ENCODE assay signal across 19 cellular contexts in genomic region chr18:78480531-78481054, GRCh38.
A peak's percentile ranks its signal among the peaks of the same experiment; 100 is the strongest.
DNase-seq lines count a peak whose midpoint lies in the region; ATAC-seq and TF ChIP-seq lines count a peak whose summit lies in the region.
"Had no signal": no experiment of that assay in that cellular context is flagged by ENCODE, and none has a peak within 500 bp of the region (broad histone marks: within the 10 kb centered on the region; RNA-seq: fewer than 3 reads in every experiment).

No MANE protein-coding gene starts in this region.

- H2AFZ ChIP-seq in hepatocyte = no peak overlapping the region

- no peak for TF ChIP-seq POLR2A in transverse colon (IDR thresholded peaks at IDR 0.05)

- H3K36me3 Mint-ChIP-seq in osteocyte (ENCODE audit: unreplicated experiment) (no peaks in the 10 kb centered on the region), glutamatergic neuron (ENCODE audit: unreplicated experiment) (no peaks in the 10 kb centered on the region)
- H3K36me3 Mint-ChIP-seq: CD8-positive, alpha-beta T cell had no signal

- H3K4me1 Mint-ChIP-seq in osteocyte (ENCODE audit: unreplicated experiment) = no peaks in the 10 kb centered on the region
- H3K4me1 Mint-ChIP-seq in glutamatergic neuron (ENCODE audit: low read depth, unreplicated experiment) = no peaks in the 10 kb centered on the region
- H3K4me1 Mint-ChIP-seq: B cell had no signal

- WGBS in hepatocyte (ENCODE audit: low lambda C conversion rate, missing lambda C conversion rate) = 92% methylated on average over 23 of the region's 23 CpGs
- 89 to 92% methylated on average over 23 of the region's 23 CpGs for WGBS in lung, 2 donors
- 88% methylated on average over 23 of the region's 23 CpGs; no CpG with 5 or more reads in 1 of the 2 donors for WGBS in transverse colon (ENCODE audit: low coverage in 1 of 2), 2 donors

- H3K27ac ChIP-seq in WERI-Rb-1 = no peak overlapping the region
- no peak overlapping the region for H3K27ac ChIP-seq in hepatocyte
- no peak overlapping the region for H3K27ac ChIP-seq in lung (ENCODE audit: low read depth in 1 of 2, low read length in 1 of 2)
- H3K27ac ChIP-seq in transverse colon = no peak overlapping the region
- H3K27ac ChIP-seq: 22Rv1; A549; BLaER1 treated with 17β-estradiol and CSF1 and Interleukin-3, amounts not matched to agents 10 nM and 100 nM; C4-2B had no signal

- H3K4me3 ChIP-seq in WERI-Rb-1 (ENCODE audit: low read depth, low read length) (peak overlapping the region; percentile 38), hepatocyte (no peak overlapping the region), lung (no peak overlapping the region), transverse colon (no peak overlapping the region)
- H3K4me3 ChIP-seq: A549; BLaER1 treated with 17β-estradiol and CSF1 and Interleukin-3, amounts not matched to agents 10 nM and 100 nM had no signal

- no peak for TF ChIP-seq EP300 in transverse colon (IDR thresholded peaks at IDR 0.05; ENCODE audit: low read depth)

- H3K27me3 Mint-ChIP-seq in osteocyte (ENCODE audit: unreplicated experiment) = no peaks in the 10 kb centered on the region
- H3K27me3 Mint-ChIP-seq in glutamatergic neuron (ENCODE audit: unreplicated experiment) = peaks cover 2% of the 10 kb centered on the region
- H3K27me3 Mint-ChIP-seq: B cell; CD4-positive, alpha-beta T cell had no signal

- no peak for TF ChIP-seq CTCF in WERI-Rb-1 (IDR thresholded peaks at IDR 0.05; ENCODE audit: low read depth, low read length)
- TF ChIP-seq CTCF in hepatocyte (IDR thresholded peaks at IDR 0.05; ENCODE audit: poor library complexity) = no peak
- TF ChIP-seq CTCF in lung (IDR thresholded peaks at IDR 0.05; ENCODE audit: control extremely low read depth, extremely low read depth) = no peak
- TF ChIP-seq CTCF in osteocyte (IDR thresholded peaks at IDR 0.05) = no peak
- TF ChIP-seq CTCF in transverse colon (IDR thresholded peaks at IDR 0.05) = no peak
- no peak for TF ChIP-seq CTCF in glutamatergic neuron (IDR thresholded peaks at IDR 0.05; ENCODE audit: partially characterized antibody, unreplicated experiment)

- in situ Hi-C loops in transverse colon (cut with MboI; ENCODE audit: low pct_ligation_motif_present in 1 of 4, low pct_unique_long_range_greater_than_20kb in 1 of 4, low sequenced_read_pairs in 3 of 4) = no loop called here

- H3K27me3 ChIP-seq in WERI-Rb-1 (ENCODE audit: insufficient read depth, low read depth, severe bottlenecking) (no peaks in the 10 kb centered on the region), hepatocyte (no peaks in the 10 kb centered on the region), lung (ENCODE audit: control insufficient read depth, insufficient read depth) (no peaks in the 10 kb centered on the region), transverse colon (no peaks in the 10 kb centered on the region)
- H3K27me3 ChIP-seq: BLaER1 treated with 17β-estradiol and CSF1 and Interleukin-3, amounts not matched to agents 10 nM and 100 nM had no signal

- no peak overlapping the region for H3K4me2 ChIP-seq in hepatocyte
- H3K4me2 ChIP-seq: A549; BLaER1 treated with 17β-estradiol and CSF1 and Interleukin-3, amounts not matched to agents 10 nM and 100 nM had no signal

- H3K9me2 ChIP-seq in hepatocyte (replicated peaks; ENCODE audit: insufficient read depth) = no peaks in the 10 kb centered on the region

- H3K4me1 ChIP-seq in hepatocyte (ENCODE audit: insufficient read depth) = no peaks in the 10 kb centered on the region
- no peaks in the 10 kb centered on the region for H3K4me1 ChIP-seq in lung (ENCODE audit: control insufficient read depth in 2 of 2, insufficient read depth in 2 of 2, low read length in 2 of 2)
- H3K4me1 ChIP-seq in transverse colon = no peaks in the 10 kb centered on the region
- H3K4me1 ChIP-seq: A549; BLaER1 treated with 17β-estradiol and CSF1 and Interleukin-3, amounts not matched to agents 10 nM and 100 nM; Caco-2 had no signal

- H3K9me3 Mint-ChIP-seq in osteocyte (ENCODE audit: unreplicated experiment) (peaks cover 35% of the 10 kb centered on the region), glutamatergic neuron (ENCODE audit: unreplicated experiment) (no peaks in the 10 kb centered on the region)
- H3K9me3 Mint-ChIP-seq: CD8-positive, alpha-beta T cell had no signal

- no peak for DNase-seq in WERI-Rb-1
- DNase-seq in hepatocyte (ENCODE audit: low spot score) = peak; percentile 2
- peak; percentile 9 for DNase-seq in lung (ENCODE audit: low spot score)
- DNase-seq in osteocyte (ENCODE audit: extremely low spot score, unreplicated experiment) = peak; percentile 79
- DNase-seq in transverse colon = no peak
- no peak for DNase-seq in glutamatergic neuron
- DNase-seq in kidney glomerular epithelial cell (lab: John Stamatoyannopoulos, UW) = no peak
- DNase-seq: AML-193; Caco-2; Calu3; CD4-positive, alpha-beta T cell; CD8-positive, alpha-beta T cell; DMS79 treated with DMSO at 0.1 percent for 48 hours; GF-D8 had no signal

- H3K9me3 ChIP-seq in WERI-Rb-1 (ENCODE audit: severe bottlenecking) = no peaks in the 10 kb centered on the region
- no peaks in the 10 kb centered on the region for H3K9me3 ChIP-seq in hepatocyte (ENCODE audit: low read depth)
- peaks cover 0 to under 1% of the 10 kb centered on the region in 2 donors for H3K9me3 ChIP-seq in lung (ENCODE audit: control insufficient read depth in 2 of 2, insufficient read depth in 1 of 2, low read length in 1 of 2)
- H3K9me3 ChIP-seq in transverse colon = no peaks in the 10 kb centered on the region
- H3K9me3 ChIP-seq: A549; BLaER1 treated with 17β-estradiol and CSF1 and Interleukin-3, amounts not matched to agents 10 nM and 100 nM; Caco-2 had no signal

- no peak overlapping the region for H3K27ac Mint-ChIP-seq in osteocyte (ENCODE audit: unreplicated experiment)
- H3K27ac Mint-ChIP-seq in glutamatergic neuron (ENCODE audit: unreplicated experiment) = no peak overlapping the region
- H3K27ac Mint-ChIP-seq: B cell; CD4-positive, alpha-beta T cell; CD8-positive, alpha-beta T cell had no signal

- H3K36me3 ChIP-seq in WERI-Rb-1 (no peaks in the 10 kb centered on the region), hepatocyte (replicated peaks; ENCODE audit: insufficient read depth, low read depth) (no peaks in the 10 kb centered on the region), lung (ENCODE audit: control insufficient read depth in 2 of 2, insufficient read depth in 2 of 2, low read length in 2 of 2) (no peaks in the 10 kb centered on the region), transverse colon (no peaks in the 10 kb centered on the region)
- H3K36me3 ChIP-seq: BLaER1 treated with 17β-estradiol and CSF1 and Interleukin-3, amounts not matched to agents 10 nM and 100 nM had no signal

- intact Hi-C loops in transverse colon (cut with DNase I; ENCODE audit: low total_unique reads) = no loop called here

- H3K4me3 Mint-ChIP-seq in osteocyte (ENCODE audit: unreplicated experiment) (no peak overlapping the region), glutamatergic neuron (ENCODE audit: unreplicated experiment) (no peak overlapping the region)
- H3K4me3 Mint-ChIP-seq: B cell; CD4-positive, alpha-beta T cell; CD8-positive, alpha-beta T cell had no signal

- no peaks in the 10 kb centered on the region for H3K79me2 ChIP-seq in hepatocyte

- ATAC-seq in lung (ENCODE audit: insufficient read depth, low FRiP score) = no peak
- ATAC-seq: A549; CD8-positive, alpha-beta T cell had no signal

- no peaks in the 10 kb centered on the region for H4K20me1 ChIP-seq in hepatocyte (ENCODE audit: insufficient read depth, poor library complexity, severe bottlenecking)
- H4K20me1 ChIP-seq: BLaER1 treated with 17β-estradiol and CSF1 and Interleukin-3, amounts not matched to agents 10 nM and 100 nM had no signal

Comparison
In these comparisons a context has a peak if more than half of its experiments do, and no peak if none do; other contexts are left out.
1. DNase-seq: peak in hepatocyte (single experiment), lung (single experiment) and osteocyte (single experiment); none in WERI-Rb-1 (single experiment), transverse colon (single experiment), glutamatergic neuron (single experiment) and kidney glomerular epithelial cell (single experiment).